In the genomic region with DNA sequence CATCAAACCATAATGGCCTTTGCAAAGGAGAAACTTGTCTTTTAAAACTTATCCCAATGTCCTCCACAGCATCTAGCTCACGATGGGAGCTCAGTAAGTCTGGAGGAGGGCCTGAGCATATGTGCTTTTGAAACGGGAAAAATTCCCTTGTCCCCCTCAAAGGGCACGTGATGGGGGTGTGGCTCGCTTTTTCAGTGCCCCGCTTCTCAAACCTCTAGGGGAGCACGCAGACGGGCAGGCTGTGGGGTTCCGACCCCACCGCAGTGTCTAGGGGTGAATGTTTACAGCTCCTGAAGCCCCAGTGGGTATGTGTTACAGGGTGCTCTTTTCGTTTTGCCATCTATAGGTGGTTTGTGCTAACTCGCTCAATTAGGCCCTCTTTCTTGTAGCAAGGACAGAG, we compare ENCODE assay signal across 27 cellular contexts. TPM values are rescaled to one million over a fixed set of nuclear protein-coding genes. Genes with fewer than 3 reads are reported as not detected.
A peak's percentile ranks its signal among the peaks of the same experiment; 100 is the strongest.
DNase-seq lines count a peak whose midpoint lies in the region; TF ChIP-seq lines count a peak whose summit lies in the region.
"Had no signal": no experiment of that assay in that cellular context is flagged by ENCODE, and none has a peak within 500 bp of the region (broad histone marks: within the 10 kb centered on the region; RNA-seq: fewer than 3 reads in every experiment).

No MANE protein-coding gene starts in this region.

- no peaks in the 10 kb centered on the region for H3K27me3 Mint-ChIP-seq in mesothelial cell of epicardium (ENCODE audit: low read depth)
- H3K27me3 Mint-ChIP-seq: CD4-positive, alpha-beta memory T cell; CD4-positive, CD25-positive, alpha-beta regulatory T cell had no signal

- 0 out of 2 replicates have a peak overlapping the region, but pooled peaks have one; percentile 52 for H2AFZ ChIP-seq in PC-9

- H3K27ac Mint-ChIP-seq in mesothelial cell of epicardium, result peak overlapping the region; percentile 64
- H3K27ac Mint-ChIP-seq: CD14-positive monocyte; CD4-positive, alpha-beta memory T cell; CD4-positive, CD25-positive, alpha-beta regulatory T cell; CD8-positive, alpha-beta memory T cell had no signal

- peaks cover 14% of the 10 kb centered on the region for H3K9me3 Mint-ChIP-seq in mesothelial cell of epicardium

- no peaks in the 10 kb centered on the region for H4K20me1 ChIP-seq in PC-9 (ENCODE audit: insufficient read depth)
- H4K20me1 ChIP-seq: BLaER1 had no signal

- intact Hi-C loops in PC-9 (cut with micrococcal nuclease; ENCODE audit: unreplicated experiment), result no loop called here

- H3K79me2 ChIP-seq in PC-9 (ENCODE audit: low read depth), result no peaks in the 10 kb centered on the region

- H3K4me2 ChIP-seq in PC-9, result no peak overlapping the region
- H3K4me2 ChIP-seq: BLaER1 had no signal

- no peak overlapping the region for H3K27ac ChIP-seq in PC-9
- H3K27ac ChIP-seq in substantia nigra (ENCODE audit: low read depth, low read length, poor library complexity, severe bottlenecking), result peak overlapping the region; percentile 59
- H3K27ac ChIP-seq: 22Rv1, BLaER1 had no signal

- H3K36me3 ChIP-seq in PC-9 (ENCODE audit: low read depth), result no peaks in the 10 kb centered on the region
- H3K36me3 ChIP-seq: BE2C, BLaER1 had no signal

- peaks cover 5% of the 10 kb centered on the region; the same call in 1 of the 2 replicates for H3K27me3 ChIP-seq in PC-9 (ENCODE audit: insufficient read depth, low read depth)
- H3K27me3 ChIP-seq: BE2C had no signal

- H3K4me1 Mint-ChIP-seq in mesothelial cell of epicardium, result peaks cover 12% of the 10 kb centered on the region
- H3K4me1 Mint-ChIP-seq: CD14-positive monocyte; CD4-positive, alpha-beta memory T cell; CD4-positive, CD25-positive, alpha-beta regulatory T cell; CD8-positive, alpha-beta memory T cell had no signal

- POLR2A ChIA-PET in PC-9 (lab: Charles Lee; ENCODE audit: unreplicated experiment), result no interaction called here

- TF ChIP-seq CTCF in PC-9 (conservative IDR thresholded peaks at IDR 0.05), result no peak
- TF ChIP-seq CTCF in mesothelial cell of epicardium (IDR thresholded peaks at IDR 0.05; ENCODE audit: unreplicated experiment), result no peak

- H3K36me3 Mint-ChIP-seq in mesothelial cell of epicardium, result no peaks in the 10 kb centered on the region
- H3K36me3 Mint-ChIP-seq: CD14-positive monocyte; CD4-positive, alpha-beta memory T cell; CD4-positive, CD25-positive, alpha-beta regulatory T cell; CD8-positive, alpha-beta memory T cell had no signal

- BruUV-seq in PC-9 (replicated peaks; lab: Mats Ljungman, UMichigan), result no TSS peak

- no peaks in the 10 kb centered on the region for H3K4me1 ChIP-seq in PC-9 (replicated peaks; ENCODE audit: insufficient read depth)
- H3K4me1 ChIP-seq: BE2C, BLaER1 had no signal

- no peak overlapping the region for H3K4me3 Mint-ChIP-seq in mesothelial cell of epicardium
- H3K4me3 Mint-ChIP-seq: CD4-positive, alpha-beta memory T cell; CD4-positive, CD25-positive, alpha-beta regulatory T cell; CD8-positive, alpha-beta memory T cell had no signal

- H3K9me2 ChIP-seq in PC-9 (ENCODE audit: insufficient read depth), result no peaks in the 10 kb centered on the region

- CTCF ChIA-PET in PC-9 (lab: Charles Lee), result no interaction called here

- H3K9me3 ChIP-seq in PC-9 (ENCODE audit: insufficient read depth, low read depth), result no peaks in the 10 kb centered on the region; the same call in 1 of the 2 replicates
- H3K9me3 ChIP-seq: BE2C, BLaER1 had no signal

- DNase-seq in PC-9, result no peak
- no peak for DNase-seq in mesothelial cell of epicardium (ENCODE audit: low spot score in 2 of 2, unreplicated experiment in 2 of 2)
- no peak for DNase-seq in substantia nigra (lab: John Stamatoyannopoulos, UW)
- no peak for DNase-seq in stimulated activated CD4-positive, alpha-beta T cell treated with anti-CD3 and anti-CD28 coated beads, Interleukin-12 subunit alpha, Interleukin-12 subunit beta, amount 100 ng/mL, for 4 hours
- no peak for DNase-seq in retina
- DNase-seq in 8988T, result no peak
- DNase-seq: ACHN; BE2C; C1 segment of cervical spinal cord; CD4-positive, alpha-beta memory T cell; CD4-positive, CD25-positive, alpha-beta regulatory T cell; CD8-positive, alpha-beta memory T cell; COR-L47; DMS 273 treated with DMSO at 0.1 percent for 48 hours; DMS153; DMS53; DMS79; DND-41; EL; GDM1 had no signal

- no peaks in the 10 kb centered on the region for H3F3A ChIP-seq in PC-9 (ENCODE audit: insufficient read depth, low read depth)

- H3K4me3 ChIP-seq in PC-9, result no peak overlapping the region
- H3K4me3 ChIP-seq: BLaER1, GM12878 had no signal

RNA-seq across cellular contexts. Expression of a gene that starts 31.2 kb away (rescaled TPM):
- total RNA-seq in PC-9 (2021), result not detected in 2 replicates
- total RNA-seq in mesothelial cell of epicardium, result 0.85 to 1.2 TPM (median 0.95 TPM) in 3 replicates
- total RNA-seq: A673; CD4-positive, alpha-beta memory T cell; CD4-positive, CD25-positive, alpha-beta regulatory T cell; CD8-positive, alpha-beta memory T cell; Daoy; G401; GM12878 had no signal
